In genomic region chr10:99976886-99977391, GRCh38 we compare ENCODE assay signal across 10 cellular contexts. TPM values are rescaled to one million over a fixed set of nuclear protein-coding genes. Genes with fewer than 3 reads are reported as not detected.
DNase-seq lines count a peak whose midpoint lies in the region; ATAC-seq and TF ChIP-seq lines count a peak whose summit lies in the region.
"Had no signal": no experiment of that assay in that cellular context is flagged by ENCODE, and none has a peak within 500 bp of the region (broad histone marks: within the 10 kb centered on the region; RNA-seq: fewer than 3 reads in every experiment).

No MANE protein-coding gene starts in this region.

- H3K79me2 ChIP-seq in MM.1S (ENCODE audit: low read length): no peaks in the 10 kb centered on the region

- peaks cover 57% of the 10 kb centered on the region for H3K4me1 ChIP-seq in A673 (ENCODE audit: insufficient read depth, low read length, poor library complexity, severe bottlenecking)
- peaks cover 20% of the 10 kb centered on the region for H3K4me1 ChIP-seq in mucosa of descending colon (ENCODE audit: low read depth)
- no peaks in the 10 kb centered on the region for H3K4me1 ChIP-seq in MM.1S (ENCODE audit: low read length)

- no peak overlapping the region for H3K4me2 ChIP-seq in MM.1S (ENCODE audit: low read depth, low read length)

- H3K9me3 ChIP-seq in A673 (ENCODE audit: low read depth, low read length, poor library complexity, severe bottlenecking) (no peaks in the 10 kb centered on the region), mucosa of descending colon (no peaks in the 10 kb centered on the region), MM.1S (replicated peaks; ENCODE audit: insufficient read depth, low read length) (no peaks in the 10 kb centered on the region)
- H3K9me3 ChIP-seq: HAP-1 had no signal

- H3K36me3 ChIP-seq in A673 (ENCODE audit: insufficient read depth, low read length, poor library complexity, severe bottlenecking) (no peaks in the 10 kb centered on the region), mucosa of descending colon (ENCODE audit: low read depth) (no peaks in the 10 kb centered on the region), MM.1S (replicated peaks; ENCODE audit: insufficient read depth, low read length) (no peaks in the 10 kb centered on the region)
- H3K36me3 ChIP-seq: HAP-1 had no signal

- intact Hi-C loops in A673 (cut with micrococcal nuclease; ENCODE audit: unreplicated experiment): loop anchor here (2.0 to 5.0 kb wide), 2 partner anchors 32 to 65 kb away; partner anchors contain the start of gene DNMBP
- intact Hi-C loops in mucosa of descending colon (cut with DNase I, micrococcal nuclease): loop anchor here in 1 of 2 donors (2.0 kb wide), 1 partner anchor 30 kb away; no protein-coding TSS in a partner anchor

- no peaks in the 10 kb centered on the region for H3K9me2 ChIP-seq in MM.1S (replicated peaks; ENCODE audit: insufficient read depth, low read length)

- ATAC-seq in mucosa of descending colon (peak; percentile 89), GM19035 (IDR thresholded peaks at IDR 0.05; ENCODE audit: unreplicated experiment) (no peak), HG03280 (IDR thresholded peaks at IDR 0.05; ENCODE audit: unreplicated experiment) (no peak)

- CTCF ChIA-PET in A673 (lab: Charles Lee): interaction anchor here (1.0 kb wide), 1 partner anchor 69 kb away, joined by 3 read pairs; no protein-coding TSS in a partner anchor

- BruUV-seq in A673 (replicated peaks; lab: Mats Ljungman, UMichigan): no TSS peak

- H3K27ac ChIP-seq in A673 (ENCODE audit: low read depth, low read length, poor library complexity, severe bottlenecking) (peak overlapping the region; percentile 84), MM.1S (ENCODE audit: low read length) (no peak overlapping the region)

- H4K20me1 ChIP-seq in MM.1S (ENCODE audit: insufficient read depth, low read length): no peaks in the 10 kb centered on the region

- no peaks in the 10 kb centered on the region for H3K27me3 ChIP-seq in A673 (replicated peaks; ENCODE audit: insufficient read depth, low read depth, low read length, poor library complexity)
- no peaks in the 10 kb centered on the region for H3K27me3 ChIP-seq in MM.1S (replicated peaks; ENCODE audit: insufficient read depth, low read length)

- no peaks in the 10 kb centered on the region for H3F3A ChIP-seq in MM.1S (ENCODE audit: insufficient read depth, low read length)

- H3K4me3 ChIP-seq in A673 (ENCODE audit: low read depth, low read length, poor library complexity, severe bottlenecking): no peak overlapping the region
- H3K4me3 ChIP-seq in mucosa of descending colon: no peak overlapping the region
- H3K4me3 ChIP-seq in MM.1S (ENCODE audit: low read length): no peak overlapping the region
- H3K4me3 ChIP-seq: HAP-1 had no signal

- POLR2A ChIA-PET in A673 (lab: Charles Lee; ENCODE audit: low non-redundant PET): no interaction called here

- DNase-seq in A673 (ENCODE audit: low spot score) (peak; percentile 67), LoVo (ENCODE audit: low spot score) (peak; percentile 79), dedifferentiated amniotic fluid mesenchymal stem cell (ENCODE audit: extremely low spot score) (peak; percentile 97), mucosa of descending colon (no peak), MM.1S (no peak), NCI-H1092 (lab: John Stamatoyannopoulos, UW) (no peak)
- DNase-seq: stimulated activated CD4-positive, alpha-beta T cell treated with anti-CD3 and anti-CD28 coated beads, Interleukin-4, amount 100 ng/mL, for 4 hours had no signal

- no peak for TF ChIP-seq CTCF in A673 (conservative IDR thresholded peaks at IDR 0.05; ENCODE audit: low read depth, low read length)
- TF ChIP-seq CTCF in mucosa of descending colon (IDR thresholded peaks at IDR 0.05): no peak
- no peak for TF ChIP-seq CTCF in MM.1S (IDR thresholded peaks at IDR 0.05; ENCODE audit: low read length)

- no peak overlapping the region for H2AFZ ChIP-seq in MM.1S (ENCODE audit: low read length)

- H3K9ac ChIP-seq in MM.1S (ENCODE audit: low read length): no peak overlapping the region

RNA-seq across cellular contexts. Expression of gene DNMBP, which starts 32.8 kb away (rescaled TPM):
- total RNA-seq in A673 (2021): 23.6 and 28.0 TPM in 2 replicates
- 10 to 100 TPM; 37.1 to 60.0 (median 48.3) TPM for total RNA-seq in mucosa of descending colon

Comparison
In these comparisons a context has a peak if more than half of its experiments do, and no peak if none do; other contexts are left out.
1. DNase-seq: peak in A673 (single experiment), LoVo (single experiment) and dedifferentiated amniotic fluid mesenchymal stem cell (single experiment); none in mucosa of descending colon (0 of 3), MM.1S (single experiment) and NCI-H1092 (single experiment).